In genomic region chr12:79688376-79689040, GRCh38 we compare ENCODE assay signal across 8 cellular contexts. TPM values are rescaled to one million over a fixed set of nuclear protein-coding genes. Genes with fewer than 3 reads are reported as not detected.
DNase-seq lines count a peak whose midpoint lies in the region; ATAC-seq and TF ChIP-seq lines count a peak whose summit lies in the region.

No MANE protein-coding gene starts in this region.

- H3K4me3 ChIP-seq in Peyer's patch (peak overlapping the region; percentile 77 to 91 (median 83)), fibroblast of the aortic adventitia (ENCODE audit: low read depth, low read length) (peak overlapping the region; percentile 93), spleen (peak overlapping the region; percentile 83 to 95 (median 90))

- peaks cover 0 to 2% of the 10 kb centered on the region in 2 donors for H3K36me3 Mint-ChIP-seq in activated T-cell treated with anti-CD3 and anti-CD28 coated beads, Interleukin-2, amount 50 U/mL, for 72 hours (ENCODE audit: insufficient read depth in 2 of 2)

- H3K36me3 ChIP-seq in Peyer's patch: no peaks in the 10 kb centered on the region
- no peaks in the 10 kb centered on the region for H3K36me3 ChIP-seq in spleen

- H3K27ac ChIP-seq in Peyer's patch (peak overlapping the region in 3 of 4 donors; percentile 89 to 92 (median 91)), spleen (peak overlapping the region in 7 of 8 donors; percentile 48 to 84 (median 76))

- peaks cover 0 to 20% (median 0%) of the 10 kb centered on the region in 4 donors for H3K4me1 ChIP-seq in Peyer's patch
- peaks cover 10 to 59% (median 36%) of the 10 kb centered on the region in 6 donors for H3K4me1 ChIP-seq in spleen

- H3K27me3 Mint-ChIP-seq in activated T-cell treated with anti-CD3 and anti-CD28 coated beads, Interleukin-2, amount 50 U/mL, for 72 hours (ENCODE audit: low read depth): peaks cover 28% of the 10 kb centered on the region

- TF ChIP-seq CTCF in Peyer's patch (IDR thresholded peaks at IDR 0.05) (no peak), fibroblast of the aortic adventitia (IDR thresholded peaks at IDR 0.05; ENCODE audit: insufficient read depth, low read length) (no peak), spleen (IDR thresholded peaks at IDR 0.05 in 8 of 11, conservative IDR thresholded peaks at IDR 0.05 in 3 of 11) (no peak)

- H3K27me3 ChIP-seq in Peyer's patch: no peaks in the 10 kb centered on the region
- H3K27me3 ChIP-seq in spleen (replicated peaks in 1 of 7): peaks cover 0 to 43% (median 18%) of the 10 kb centered on the region in 7 donors

- intact Hi-C loops in spleen (cut with DNase I; ENCODE audit: low total_unique reads): no loop called here

- no peaks in the 10 kb centered on the region for H3K9me3 Mint-ChIP-seq in activated T-cell treated with anti-CD3 and anti-CD28 coated beads, Interleukin-2, amount 50 U/mL, for 72 hours

- no peak overlapping the region for H3K27ac Mint-ChIP-seq in activated T-cell treated with anti-CD3 and anti-CD28 coated beads, Interleukin-2, amount 50 U/mL, for 72 hours

- TF ChIP-seq POLR2A in Peyer's patch (IDR thresholded peaks at IDR 0.05) (no peak), spleen (IDR thresholded peaks at IDR 0.05) (no peak)

- 21 to 29% (median 26%) methylated on average over 6 of the region's 6 CpGs for WGBS in spleen, 5 donors

- no peak for DNase-seq in activated T-cell treated with anti-CD3 and anti-CD28 coated beads, Interleukin-2, amount 50 U/mL, for 72 hours
- DNase-seq in activated T-cell treated with anti-CD3 and anti-CD28 coated beads for 4 hours (no peak), Peyer's patch (no peak), fibroblast of the aortic adventitia (ENCODE audit: low read depth) (peak; percentile 10), spleen (no peak), 8988T (no peak), NCI-H1048 (lab: John Stamatoyannopoulos, UW) (no peak)
- DNase-seq in activated naive CD4-positive, alpha-beta T cell treated with Interleukin-2 at 50 U/mL for 16 hours: no peak

- H3K4me1 Mint-ChIP-seq in activated T-cell treated with anti-CD3 and anti-CD28 coated beads, Interleukin-2, amount 50 U/mL, for 72 hours (ENCODE audit: low read depth): peaks cover 21% of the 10 kb centered on the region

- peak overlapping the region; percentile 67 to 78 for H3K4me3 Mint-ChIP-seq in activated T-cell treated with anti-CD3 and anti-CD28 coated beads, Interleukin-2, amount 50 U/mL, for 72 hours

- no peak for ATAC-seq in activated T-cell treated with anti-CD3 and anti-CD28 coated beads, Interleukin-2, amount 50 U/mL, for 72 hours (replicated peaks in 1 of 2)

- H3K9me3 ChIP-seq in Peyer's patch (no peaks in the 10 kb centered on the region), spleen (no peaks in the 10 kb centered on the region)

RNA-seq across cellular contexts. Expression of gene PAWR, which starts 2.3 kb away (rescaled TPM):
- 10 to 100 TPM in 1 of 2 donors, 1 to 10 TPM in 1; 4.4 to 18.5 TPM for total RNA-seq in activated T-cell treated with anti-CD3 and anti-CD28 coated beads, Interleukin-2, amount 50 U/mL, for 72 hours
- total RNA-seq in Peyer's patch (100 to 1,000 TPM in 1 of 4 donors, 10 to 100 TPM in 3; 86.7 to 174 (median 95.8) TPM), fibroblast of the aortic adventitia (ENCODE audit: low replicate concordance) (15.0 and 57.6 TPM in 2 replicates), spleen (10 to 100 TPM; 22.8 to 38.0 (median 33.5) TPM)
- 10 to 100 TPM; 16.1 to 28.6 (median 20.1) TPM for polyA plus RNA-seq in spleen
